ENCODE assay signal across 31 cellular contexts in genomic region chr16:56623637-56624036, GRCh38. TPM values are rescaled to one million over a fixed set of nuclear protein-coding genes. Genes with fewer than 3 reads are reported as not detected.
"Had no signal": no experiment of that assay in that cellular context is flagged by ENCODE, and none has a peak within 500 bp of the region (broad histone marks: within the 10 kb centered on the region; RNA-seq: fewer than 3 reads in every experiment).

No MANE protein-coding gene starts in this region.

- H3K36me3 ChIP-seq: ascending aorta, cardiac muscle cell, WERI-Rb-1 had no signal

- H3K9me3 ChIP-seq: ascending aorta had no signal

- H3K4me3 ChIP-seq: ascending aorta, cardiac muscle cell had no signal

- ATAC-seq: activated CD4-positive, alpha-beta T cell treated with anti-CD3 and anti-CD28 coated beads for 36 hours; activated CD4-positive, CD25-positive, alpha-beta regulatory T cell treated with anti-CD3 and anti-CD28 coated beads, Interleukin-2, amount 50 U/mL, for 24 hours; activated CD8-positive, alpha-beta memory T cell treated with anti-CD3 and anti-CD28 coated beads, Interleukin-2, amount 10 ng/mL, durations not matched to agents 7 days and 5 days; activated CD8-positive, alpha-beta T cell treated with anti-CD3 and anti-CD28 coated beads, Interleukin-2, amount 10 ng/mL, durations not matched to agents 7 days and 5 days; activated naive CD8-positive, alpha-beta T cell treated with anti-CD3 and anti-CD28 coated beads, Interleukin-2, amount 50 U/mL, for 24 hours; WTC11 had no signal

- DNase-seq: activated CD4-positive, alpha-beta memory T cell treated with anti-CD3 and anti-CD28 coated beads, Interleukin-2, amount 10 ng/mL, durations not matched to agents 7 days and 5 days; activated CD4-positive, alpha-beta T cell treated with anti-CD3 and anti-CD28 coated beads for 1 hour; activated CD4-positive, alpha-beta T cell treated with anti-CD3 and anti-CD28 coated beads for 36 hours; activated CD4-positive, alpha-beta T cell treated with anti-CD3 and anti-CD28 coated beads for 48 hours; activated CD4-positive, alpha-beta T cell treated with anti-CD3 and anti-CD28 coated beads, Interleukin-2, amount 50 U/mL, for 1 hour; activated CD4-positive, alpha-beta T cell treated with anti-CD3 and anti-CD28 coated beads, Interleukin-2, amount 50 U/mL, for 48 hours; activated CD4-positive, CD25-positive, alpha-beta regulatory T cell; activated CD8-positive, alpha-beta memory T cell treated with anti-CD3 and anti-CD28 coated beads for 24 hours; activated CD8-positive, alpha-beta memory T cell treated with anti-CD3 and anti-CD28 coated beads, Interleukin-2, amount 10 ng/mL, durations not matched to agents 7 days and 5 days; activated CD8-positive, alpha-beta memory T cell treated with anti-CD3 and anti-CD28 coated beads, Interleukin-2, amount 50 U/mL, for 48 hours; activated CD8-positive, alpha-beta T cell treated with anti-CD3 and anti-CD28 coated beads, Interleukin-2, amount 10 ng/mL, durations not matched to agents 7 days and 5 days; activated effector memory CD4-positive, alpha-beta T cell treated with Interleukin-2 at 50 U/mL for 16 hours; activated gamma-delta T cell; activated naive CD4-positive, alpha-beta T cell treated with anti-CD3 and anti-CD28 coated beads, Interleukin-2, amount 10 ng/mL, durations not matched to agents 7 days and 5 days; activated naive CD4-positive, alpha-beta T cell treated with Interleukin-2 at 50 U/mL for 16 hours; activated naive CD8-positive, alpha-beta T cell treated with anti-CD3 and anti-CD28 coated beads, Interleukin-2, amount 10 ng/mL, durations not matched to agents 7 days and 5 days; activated naive CD8-positive, alpha-beta T cell treated with anti-CD3 and anti-CD28 coated beads, Interleukin-2, amount 50 U/mL, for 24 hours; activated T-cell treated with anti-CD3 and anti-CD28 coated beads, Interleukin-2, amount 50 U/mL, for 24 hours; activated T-cell treated with anti-CD3 and anti-CD28 coated beads, Interleukin-2, amount 50 U/mL, for 48 hours; cerebellar nuclear complex; T-helper 1 cell; T-helper 2 cell; T-helper 9 cell; WERI-Rb-1 had no signal

- H3K27ac ChIP-seq: ascending aorta, cardiac muscle cell, WERI-Rb-1 had no signal

- H3K27me3 ChIP-seq: ascending aorta had no signal

RNA-seq across cellular contexts. Expression of gene MT1M, which starts 8.8 kb away (rescaled TPM):
- total RNA-seq: activated CD4-positive, alpha-beta memory T cell treated with anti-CD3 and anti-CD28 coated beads, Interleukin-2, amount 10 ng/mL, durations not matched to agents 7 days and 5 days; activated CD4-positive, alpha-beta T cell treated with anti-CD3 and anti-CD28 coated beads for 36 hours; activated CD8-positive, alpha-beta memory T cell treated with anti-CD3 and anti-CD28 coated beads, Interleukin-2, amount 10 ng/mL, durations not matched to agents 7 days and 5 days; activated CD8-positive, alpha-beta T cell treated with anti-CD3 and anti-CD28 coated beads, Interleukin-2, amount 10 ng/mL, durations not matched to agents 7 days and 5 days; activated naive CD8-positive, alpha-beta T cell treated with anti-CD3 and anti-CD28 coated beads, Interleukin-2, amount 10 ng/mL, durations not matched to agents 7 days and 5 days; activated T-helper 2 cell treated with anti-CD3 and anti-CD28 coated beads, Interferon-gamma antibody, Interleukin-2, Interleukin-4, amounts not matched to agents 10 μg/mL and 5 μg/mL and 100 μg/mL, durations not matched to agents 14 hours and 24 hours and 36 hours; cardiac muscle cell had no signal
- polyA plus RNA-seq: cardiac muscle cell had no signal

RNA-seq across cellular contexts. Expression of gene MT1A, which starts 14.8 kb away (rescaled TPM):
- total RNA-seq: activated CD4-positive, alpha-beta memory T cell treated with anti-CD3 and anti-CD28 coated beads, Interleukin-2, amount 10 ng/mL, durations not matched to agents 7 days and 5 days; activated CD8-positive, alpha-beta T cell treated with anti-CD3 and anti-CD28 coated beads, Interleukin-2, amount 10 ng/mL, durations not matched to agents 7 days and 5 days; activated naive CD8-positive, alpha-beta T cell treated with anti-CD3 and anti-CD28 coated beads, Interleukin-2, amount 10 ng/mL, durations not matched to agents 7 days and 5 days; bronchial epithelial cell; cardiac muscle cell; chondrocyte had no signal
- polyA plus RNA-seq: cardiac muscle cell had no signal

RNA-seq across cellular contexts. Expression of gene MT2A, which starts 15.3 kb away (rescaled TPM):
- total RNA-seq: cardiac muscle cell had no signal

RNA-seq across cellular contexts. Expression of gene MT1B, which starts 28.0 kb away (rescaled TPM):
- total RNA-seq: activated CD4-positive, alpha-beta memory T cell treated with anti-CD3 and anti-CD28 coated beads, Interleukin-2, amount 10 ng/mL, durations not matched to agents 7 days and 5 days; activated CD4-positive, alpha-beta T cell treated with anti-CD3 and anti-CD28 coated beads for 36 hours; activated CD8-positive, alpha-beta memory T cell treated with anti-CD3 and anti-CD28 coated beads, Interleukin-2, amount 10 ng/mL, durations not matched to agents 7 days and 5 days; activated CD8-positive, alpha-beta T cell treated with anti-CD3 and anti-CD28 coated beads, Interleukin-2, amount 10 ng/mL, durations not matched to agents 7 days and 5 days; activated naive CD8-positive, alpha-beta T cell treated with anti-CD3 and anti-CD28 coated beads, Interleukin-2, amount 10 ng/mL, durations not matched to agents 7 days and 5 days; activated T-helper 2 cell treated with anti-CD3 and anti-CD28 coated beads, Interferon-gamma antibody, Interleukin-2, Interleukin-4, amounts not matched to agents 10 μg/mL and 5 μg/mL and 100 μg/mL, durations not matched to agents 14 hours and 24 hours and 36 hours; ascending aorta; bronchial epithelial cell; cardiac muscle cell; chondrocyte; WTC11 had no signal
- polyA plus RNA-seq: cardiac muscle cell had no signal
